Comparison of ENCODE assay signal across 1 cellular context in the genomic region with DNA sequence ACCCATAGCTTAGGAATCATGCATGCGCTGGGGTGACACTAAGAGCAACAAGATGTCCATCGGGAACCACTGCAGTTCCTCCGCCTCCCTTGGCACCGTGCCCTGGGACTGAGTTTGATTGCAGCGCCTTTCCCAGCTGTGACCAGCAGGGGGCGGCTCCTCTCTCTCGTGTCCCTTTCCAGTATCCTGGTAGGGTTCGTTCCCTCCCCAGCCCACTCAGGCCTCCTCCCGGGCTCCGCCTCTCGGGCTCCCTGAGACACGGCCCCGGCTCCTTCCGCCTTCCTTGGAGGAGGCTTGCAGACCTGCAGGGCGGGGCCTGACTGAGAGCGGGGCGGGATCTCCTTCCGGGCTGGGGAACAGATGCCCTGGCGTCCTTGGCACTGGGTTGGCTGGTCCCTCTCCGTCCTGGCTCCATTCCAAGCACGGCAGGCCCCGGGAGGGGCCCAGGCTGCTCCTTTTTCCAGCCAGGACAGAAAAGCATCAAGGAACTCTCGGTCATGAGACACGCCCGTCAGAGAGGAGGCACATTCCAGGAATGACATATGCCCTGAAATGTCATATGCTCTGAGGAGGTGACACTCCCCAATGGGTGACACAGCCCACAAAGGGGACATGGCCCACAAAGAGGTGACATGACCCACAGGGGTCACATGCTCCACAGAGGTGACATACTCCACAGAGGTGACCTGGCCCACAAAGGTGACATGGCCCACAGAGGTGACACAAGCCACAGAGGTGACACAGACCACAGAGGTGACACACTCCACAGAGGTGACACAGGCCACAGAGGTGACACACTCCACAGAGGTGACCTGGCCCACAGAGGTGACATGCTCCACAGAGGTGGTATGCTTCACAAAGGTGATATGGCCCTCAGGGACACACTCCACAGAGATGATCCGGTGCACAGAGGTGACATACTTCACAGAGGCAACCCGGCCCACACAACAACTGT.
TF ChIP-seq lines count a peak whose summit lies in the region.

No MANE protein-coding gene starts in this region.

TF ChIP-seq in HepG2, 621 proteins besides CTCF, POLR2A, EP300 and RAD21 (continued from another document):
- TF ChIP-seq NFIC (IDR thresholded peaks at IDR 0.05; ENCODE audit: low read length), result peak; percentile 35; the same call in 1 of the 2 replicates
- TF ChIP-seq CEBPG (CRISPR knock-in tag; IDR thresholded peaks at IDR 0.05), result peak; percentile 38; the same call in 1 of the 2 replicates
- TF ChIP-seq, protein P1, sequence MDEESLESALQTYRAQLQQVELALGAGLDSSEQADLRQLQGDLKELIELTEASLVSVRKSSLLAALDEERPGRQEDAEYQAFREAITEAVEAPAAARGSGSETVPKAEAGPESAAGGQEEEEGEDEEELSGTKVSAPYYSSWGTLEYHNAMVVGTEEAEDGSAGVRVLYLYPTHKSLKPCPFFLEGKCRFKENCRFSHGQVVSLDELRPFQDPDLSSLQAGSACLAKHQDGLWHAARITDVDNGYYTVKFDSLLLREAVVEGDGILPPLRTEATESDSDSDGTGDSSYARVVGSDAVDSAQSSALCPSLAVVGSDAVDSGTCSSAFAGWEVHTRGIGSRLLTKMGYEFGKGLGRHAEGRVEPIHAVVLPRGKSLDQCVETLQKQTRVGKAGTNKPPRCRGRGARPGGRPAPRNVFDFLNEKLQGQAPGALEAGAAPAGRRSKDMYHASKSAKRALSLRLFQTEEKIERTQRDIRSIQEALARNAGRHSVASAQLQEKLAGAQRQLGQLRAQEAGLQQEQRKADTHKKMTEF (CRISPR knock-in tag; IDR thresholded peaks at IDR 0.05), result peak; percentile 21; the same call in 1 of the 2 replicates
- peak; percentile 41 for TF ChIP-seq SMC3 (IDR thresholded peaks at IDR 0.05; ENCODE audit: low read length)
- TF ChIP-seq, protein P2, sequence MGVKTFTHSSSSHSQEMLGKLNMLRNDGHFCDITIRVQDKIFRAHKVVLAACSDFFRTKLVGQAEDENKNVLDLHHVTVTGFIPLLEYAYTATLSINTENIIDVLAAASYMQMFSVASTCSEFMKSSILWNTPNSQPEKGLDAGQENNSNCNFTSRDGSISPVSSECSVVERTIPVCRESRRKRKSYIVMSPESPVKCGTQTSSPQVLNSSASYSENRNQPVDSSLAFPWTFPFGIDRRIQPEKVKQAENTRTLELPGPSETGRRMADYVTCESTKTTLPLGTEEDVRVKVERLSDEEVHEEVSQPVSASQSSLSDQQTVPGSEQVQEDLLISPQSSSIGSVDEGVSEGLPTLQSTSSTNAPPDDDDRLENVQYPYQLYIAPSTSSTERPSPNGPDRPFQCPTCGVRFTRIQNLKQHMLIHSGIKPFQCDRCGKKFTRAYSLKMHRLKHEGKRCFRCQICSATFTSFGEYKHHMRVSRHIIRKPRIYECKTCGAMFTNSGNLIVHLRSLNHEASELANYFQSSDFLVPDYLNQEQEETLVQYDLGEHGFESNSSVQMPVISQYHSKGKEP (CRISPR knock-in tag; IDR thresholded peaks at IDR 0.05), result no peak
- TF ChIP-seq SP5 (CRISPR knock-in tag; IDR thresholded peaks at IDR 0.05; ENCODE audit: borderline replicate concordance, low read depth), result peak; percentile 78
- no peak for TF ChIP-seq RFX3 (CRISPR knock-in tag; IDR thresholded peaks at IDR 0.05)
- no peak for TF ChIP-seq ZNF589 (CRISPR knock-in tag; conservative IDR thresholded peaks at IDR 0.05)
- TF ChIP-seq, protein P3, sequence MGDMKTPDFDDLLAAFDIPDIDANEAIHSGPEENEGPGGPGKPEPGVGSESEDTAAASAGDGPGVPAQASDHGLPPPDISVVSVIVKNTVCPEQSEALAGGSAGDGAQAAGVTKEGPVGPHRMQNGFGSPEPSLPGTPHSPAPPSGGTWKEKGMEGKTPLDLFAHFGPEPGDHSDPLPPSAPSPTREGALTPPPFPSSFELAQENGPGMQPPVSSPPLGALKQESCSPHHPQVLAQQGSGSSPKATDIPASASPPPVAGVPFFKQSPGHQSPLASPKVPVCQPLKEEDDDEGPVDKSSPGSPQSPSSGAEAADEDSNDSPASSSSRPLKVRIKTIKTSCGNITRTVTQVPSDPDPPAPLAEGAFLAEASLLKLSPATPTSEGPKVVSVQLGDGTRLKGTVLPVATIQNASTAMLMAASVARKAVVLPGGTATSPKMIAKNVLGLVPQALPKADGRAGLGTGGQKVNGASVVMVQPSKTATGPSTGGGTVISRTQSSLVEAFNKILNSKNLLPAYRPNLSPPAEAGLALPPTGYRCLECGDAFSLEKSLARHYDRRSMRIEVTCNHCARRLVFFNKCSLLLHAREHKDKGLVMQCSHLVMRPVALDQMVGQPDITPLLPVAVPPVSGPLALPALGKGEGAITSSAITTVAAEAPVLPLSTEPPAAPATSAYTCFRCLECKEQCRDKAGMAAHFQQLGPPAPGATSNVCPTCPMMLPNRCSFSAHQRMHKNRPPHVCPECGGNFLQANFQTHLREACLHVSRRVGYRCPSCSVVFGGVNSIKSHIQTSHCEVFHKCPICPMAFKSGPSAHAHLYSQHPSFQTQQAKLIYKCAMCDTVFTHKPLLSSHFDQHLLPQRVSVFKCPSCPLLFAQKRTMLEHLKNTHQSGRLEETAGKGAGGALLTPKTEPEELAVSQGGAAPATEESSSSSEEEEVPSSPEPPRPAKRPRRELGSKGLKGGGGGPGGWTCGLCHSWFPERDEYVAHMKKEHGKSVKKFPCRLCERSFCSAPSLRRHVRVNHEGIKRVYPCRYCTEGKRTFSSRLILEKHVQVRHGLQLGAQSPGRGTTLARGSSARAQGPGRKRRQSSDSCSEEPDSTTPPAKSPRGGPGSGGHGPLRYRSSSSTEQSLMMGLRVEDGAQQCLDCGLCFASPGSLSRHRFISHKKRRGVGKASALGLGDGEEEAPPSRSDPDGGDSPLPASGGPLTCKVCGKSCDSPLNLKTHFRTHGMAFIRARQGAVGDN (CRISPR knock-in tag; IDR thresholded peaks at IDR 0.05), result 0 out of 2 replicates have a peak, but pooled peaks have one; percentile 11
- peak; percentile 50 for TF ChIP-seq XRCC5 (optimal IDR thresholded peaks at IDR 0.05; ENCODE audit: low read length)
- TF ChIP-seq, protein P4, sequence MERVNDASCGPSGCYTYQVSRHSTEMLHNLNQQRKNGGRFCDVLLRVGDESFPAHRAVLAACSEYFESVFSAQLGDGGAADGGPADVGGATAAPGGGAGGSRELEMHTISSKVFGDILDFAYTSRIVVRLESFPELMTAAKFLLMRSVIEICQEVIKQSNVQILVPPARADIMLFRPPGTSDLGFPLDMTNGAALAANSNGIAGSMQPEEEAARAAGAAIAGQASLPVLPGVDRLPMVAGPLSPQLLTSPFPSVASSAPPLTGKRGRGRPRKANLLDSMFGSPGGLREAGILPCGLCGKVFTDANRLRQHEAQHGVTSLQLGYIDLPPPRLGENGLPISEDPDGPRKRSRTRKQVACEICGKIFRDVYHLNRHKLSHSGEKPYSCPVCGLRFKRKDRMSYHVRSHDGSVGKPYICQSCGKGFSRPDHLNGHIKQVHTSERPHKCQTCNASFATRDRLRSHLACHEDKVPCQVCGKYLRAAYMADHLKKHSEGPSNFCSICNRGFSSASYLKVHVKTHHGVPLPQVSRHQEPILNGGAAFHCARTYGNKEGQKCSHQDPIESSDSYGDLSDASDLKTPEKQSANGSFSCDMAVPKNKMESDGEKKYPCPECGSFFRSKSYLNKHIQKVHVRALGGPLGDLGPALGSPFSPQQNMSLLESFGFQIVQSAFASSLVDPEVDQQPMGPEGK (CRISPR knock-in tag; IDR thresholded peaks at IDR 0.05), result 0 out of 2 replicates have a peak, but pooled peaks have one; percentile 26
- TF ChIP-seq CREB1 (IDR thresholded peaks at IDR 0.05), result 0 out of 2 replicates have a peak, but pooled peaks have one; percentile 18
- no peak for TF ChIP-seq CREB1 (CRISPR knock-in tag; IDR thresholded peaks at IDR 0.05)
